ENCODE assay signal across 9 cellular contexts in genomic region chr1:151620286-151620685, GRCh38. TPM values are rescaled to one million over a fixed set of nuclear protein-coding genes. Genes with fewer than 3 reads are reported as not detected.
DNase-seq lines count a peak whose midpoint lies in the region; TF ChIP-seq lines count a peak whose summit lies in the region.
"Had no signal": no experiment of that assay in that cellular context is flagged by ENCODE, and none has a peak within 500 bp of the region (broad histone marks: within the 10 kb centered on the region; RNA-seq: fewer than 3 reads in every experiment).

No MANE protein-coding gene starts in this region.

- H3K9me3 Mint-ChIP-seq in activated CD4-positive, alpha-beta T cell treated with anti-CD3 and anti-CD28 coated beads, Interleukin-2, amount 10 ng/mL, durations not matched to agents 7 days and 5 days: no peaks in the 10 kb centered on the region
- H3K9me3 Mint-ChIP-seq: stimulated activated naive CD8-positive, alpha-beta T cell treated with anti-CD3 and anti-CD28 coated beads, Interleukin-15, Interleukin-2, amounts not matched to agents 100 ng/mL and 50 ng/mL, for 24 hours had no signal

- CTCF ChIA-PET in activated CD4-positive, alpha-beta T cell treated with anti-CD3 and anti-CD28 coated beads, Interleukin-2, amount 10 ng/mL, durations not matched to agents 7 days and 5 days (lab: Charles Lee): interaction anchor here (1.3 to 1.4 kb wide), 2 partner anchors 15 to 18 kb away, joined by 3 to 5 read pairs; no protein-coding TSS in a partner anchor

- peak overlapping the region; percentile 50 for H3K27ac Mint-ChIP-seq in activated CD4-positive, alpha-beta T cell treated with anti-CD3 and anti-CD28 coated beads, Interleukin-2, amount 10 ng/mL, durations not matched to agents 7 days and 5 days

- H4K91ac ChIP-seq in mesenchymal stem cell (ENCODE audit: low read length): no peak overlapping the region

- peaks cover 11% of the 10 kb centered on the region for H3K79me1 ChIP-seq in mesenchymal stem cell (replicated peaks; ENCODE audit: low read length, poor library complexity, severe bottlenecking)

- H3K27ac ChIP-seq in mesenchymal stem cell (ENCODE audit: low read length, poor library complexity, severe bottlenecking) (no peak overlapping the region), transverse colon (peak overlapping the region; percentile 53 to 74 (median 72))

- no peak overlapping the region for H4K8ac ChIP-seq in mesenchymal stem cell (ENCODE audit: low read length)

- no peak overlapping the region for H2AFZ ChIP-seq in mesenchymal stem cell (ENCODE audit: low read depth, low read length)

- no peak overlapping the region for H3K4me3 Mint-ChIP-seq in activated CD4-positive, alpha-beta T cell treated with anti-CD3 and anti-CD28 coated beads, Interleukin-2, amount 10 ng/mL, durations not matched to agents 7 days and 5 days
- H3K4me3 Mint-ChIP-seq: stimulated activated naive CD8-positive, alpha-beta T cell treated with anti-CD3 and anti-CD28 coated beads, Interleukin-15, Interleukin-2, amounts not matched to agents 100 ng/mL and 50 ng/mL, for 24 hours had no signal

- no peak overlapping the region for H3K4ac ChIP-seq in mesenchymal stem cell (ENCODE audit: low read depth in 1 of 2, low read length in 2 of 2)

- no peak overlapping the region for H3K14ac ChIP-seq in mesenchymal stem cell (ENCODE audit: low read length in 2 of 2)

- no peak overlapping the region for H3K18ac ChIP-seq in mesenchymal stem cell (ENCODE audit: low read depth in 1 of 2, low read length in 2 of 2)

- in situ Hi-C loops in transverse colon (cut with MboI; ENCODE audit: low pct_ligation_motif_present in 1 of 4, low pct_unique_long_range_greater_than_20kb in 1 of 4, low sequenced_read_pairs in 3 of 4): no loop called here

- H3K9me3 ChIP-seq in mesenchymal stem cell (ENCODE audit: control insufficient read depth, low read length): no peaks in the 10 kb centered on the region
- no peaks in the 10 kb centered on the region for H3K9me3 ChIP-seq in transverse colon

- H3K36me3 Mint-ChIP-seq in activated CD4-positive, alpha-beta T cell treated with anti-CD3 and anti-CD28 coated beads, Interleukin-2, amount 10 ng/mL, durations not matched to agents 7 days and 5 days (ENCODE audit: low read depth): peaks cover 3% of the 10 kb centered on the region

- no peak overlapping the region for H3K4me2 ChIP-seq in mesenchymal stem cell (ENCODE audit: low read length, poor library complexity, severe bottlenecking)

- no peak for TF ChIP-seq CTCF in choroid plexus epithelial cell (conservative IDR thresholded peaks at IDR 0.05; ENCODE audit: low read depth, low read length)
- TF ChIP-seq CTCF in transverse colon (IDR thresholded peaks at IDR 0.05): no peak

- DNase-seq in activated CD4-positive, alpha-beta T cell treated with anti-CD3 and anti-CD28 coated beads, Interleukin-2, amount 10 ng/mL, durations not matched to agents 7 days and 5 days: no peak
- no peak for DNase-seq in activated CD4-positive, alpha-beta T cell treated with anti-CD3 and anti-CD28 coated beads for 4 hours
- DNase-seq in choroid plexus epithelial cell (ENCODE audit: low read depth) (peak; percentile 77), mesenchymal stem cell (peak; percentile 84), transverse colon (no peak), T-helper 2 cell (no peak), NCI-H1694 treated with DMSO at 0.1 percent for 48 hours (lab: John Stamatoyannopoulos, UW) (no peak)
- no peak for DNase-seq in stimulated activated CD8-positive, alpha-beta memory T cell treated with anti-CD3 and anti-CD28 coated beads, Interleukin-4, amount 100 ng/mL, for 48 hours

- peaks cover 37% of the 10 kb centered on the region for H3K4me1 Mint-ChIP-seq in activated CD4-positive, alpha-beta T cell treated with anti-CD3 and anti-CD28 coated beads, Interleukin-2, amount 10 ng/mL, durations not matched to agents 7 days and 5 days

- no peaks in the 10 kb centered on the region for H3K27me3 Mint-ChIP-seq in activated CD4-positive, alpha-beta T cell treated with anti-CD3 and anti-CD28 coated beads, Interleukin-2, amount 10 ng/mL, durations not matched to agents 7 days and 5 days
- H3K27me3 Mint-ChIP-seq: stimulated activated naive CD8-positive, alpha-beta T cell treated with anti-CD3 and anti-CD28 coated beads, Interleukin-15, Interleukin-2, amounts not matched to agents 100 ng/mL and 50 ng/mL, for 24 hours had no signal

- POLR2A ChIA-PET in activated CD4-positive, alpha-beta T cell treated with anti-CD3 and anti-CD28 coated beads, Interleukin-2, amount 10 ng/mL, durations not matched to agents 7 days and 5 days (lab: Charles Lee): no interaction called here

- WGBS in mesenchymal stem cell: no CpG with 5 or more reads among the region's 2 CpGs
- 35 to 45% methylated on average over 2 of the region's 2 CpGs for WGBS in transverse colon (ENCODE audit: low coverage in 1 of 2), 2 donors

- intact Hi-C loops in transverse colon (cut with DNase I; ENCODE audit: low total_unique reads): no loop called here

- peaks cover 0 to 1% of the 10 kb centered on the region in 2 experiments for H3K36me3 ChIP-seq in mesenchymal stem cell (ENCODE audit: control insufficient read depth in 1 of 2, insufficient read depth in 2 of 2, low read depth in 1 of 2, low read length in 2 of 2)
- no peaks in the 10 kb centered on the region for H3K36me3 ChIP-seq in transverse colon

- TF ChIP-seq EP300 in transverse colon (IDR thresholded peaks at IDR 0.05; ENCODE audit: low read depth): no peak

- no peak overlapping the region for H2BK15ac ChIP-seq in mesenchymal stem cell (ENCODE audit: low read depth, poor library complexity, severe bottlenecking)

- no peak overlapping the region for H2AK5ac ChIP-seq in mesenchymal stem cell (ENCODE audit: low read length, severe bottlenecking)

- TF ChIP-seq POLR2A in transverse colon (IDR thresholded peaks at IDR 0.05): no peak

- H2BK120ac ChIP-seq in mesenchymal stem cell (ENCODE audit: low read depth, low read length): no peak overlapping the region

- H3K9ac ChIP-seq in mesenchymal stem cell (ENCODE audit: low read length): peak overlapping the region; percentile 41

- H2BK12ac ChIP-seq in mesenchymal stem cell (ENCODE audit: low read length in 2 of 2): no peak overlapping the region

- H3K4me3 ChIP-seq in choroid plexus epithelial cell (ENCODE audit: low read depth, low read length) (no peak overlapping the region), mesenchymal stem cell (ENCODE audit: insufficient read depth in 1 of 2, low read depth in 1 of 2, low read length in 2 of 2) (peak overlapping the region in 1 of 2 experiments; percentile 26), transverse colon (no peak overlapping the region)

- H3K4me1 ChIP-seq in mesenchymal stem cell (ENCODE audit: control insufficient read depth, insufficient read depth, low read depth, low read length): peaks cover 8% of the 10 kb centered on the region
- H3K4me1 ChIP-seq in transverse colon: peaks cover 9 to 78% (median 36%) of the 10 kb centered on the region in 4 donors

- no peak overlapping the region for H3K23ac ChIP-seq in mesenchymal stem cell (ENCODE audit: low read length in 2 of 2)

- H3K27me3 ChIP-seq in mesenchymal stem cell (ENCODE audit: control insufficient read depth in 1 of 2, insufficient read depth in 1 of 2, low read length in 2 of 2) (no peaks in the 10 kb centered on the region), transverse colon (no peaks in the 10 kb centered on the region)

- no peak overlapping the region for H2BK5ac ChIP-seq in mesenchymal stem cell (ENCODE audit: low read depth, low read length, poor library complexity, severe bottlenecking)

RNA-seq across cellular contexts. Expression of gene SNX27, which starts 8.4 kb away (rescaled TPM):
- 10 to 100 TPM; 24.5 to 25.1 TPM for total RNA-seq in activated CD4-positive, alpha-beta T cell treated with anti-CD3 and anti-CD28 coated beads, Interleukin-2, amount 10 ng/mL, durations not matched to agents 7 days and 5 days
- polyA plus RNA-seq in mesenchymal stem cell (2013, experiment 1 of 2): 19.7 TPM
- polyA plus RNA-seq in mesenchymal stem cell (2013, experiment 2 of 2): 18.9 TPM
- total RNA-seq in transverse colon: 10 to 100 TPM; 11.5 to 37.0 (median 24.6) TPM

Comparison
In these comparisons a context has a peak if more than half of its experiments do, and no peak if none do; other contexts are left out.
1. DNase-seq: peak in choroid plexus epithelial cell (single experiment) and mesenchymal stem cell (single experiment); none in activated CD4-positive, alpha-beta T cell treated with anti-CD3 and anti-CD28 coated beads, Interleukin-2, amount 10 ng/mL, durations not matched to agents 7 days and 5 days (single experiment), activated CD4-positive, alpha-beta T cell treated with anti-CD3 and anti-CD28 coated beads for 4 hours (0 of 2), transverse colon (single experiment), stimulated activated CD8-positive, alpha-beta memory T cell treated with anti-CD3 and anti-CD28 coated beads, Interleukin-4, amount 100 ng/mL, for 48 hours (single experiment), T-helper 2 cell (0 of 5) and NCI-H1694 treated with DMSO at 0.1 percent for 48 hours (single experiment).